In the genomic region with DNA sequence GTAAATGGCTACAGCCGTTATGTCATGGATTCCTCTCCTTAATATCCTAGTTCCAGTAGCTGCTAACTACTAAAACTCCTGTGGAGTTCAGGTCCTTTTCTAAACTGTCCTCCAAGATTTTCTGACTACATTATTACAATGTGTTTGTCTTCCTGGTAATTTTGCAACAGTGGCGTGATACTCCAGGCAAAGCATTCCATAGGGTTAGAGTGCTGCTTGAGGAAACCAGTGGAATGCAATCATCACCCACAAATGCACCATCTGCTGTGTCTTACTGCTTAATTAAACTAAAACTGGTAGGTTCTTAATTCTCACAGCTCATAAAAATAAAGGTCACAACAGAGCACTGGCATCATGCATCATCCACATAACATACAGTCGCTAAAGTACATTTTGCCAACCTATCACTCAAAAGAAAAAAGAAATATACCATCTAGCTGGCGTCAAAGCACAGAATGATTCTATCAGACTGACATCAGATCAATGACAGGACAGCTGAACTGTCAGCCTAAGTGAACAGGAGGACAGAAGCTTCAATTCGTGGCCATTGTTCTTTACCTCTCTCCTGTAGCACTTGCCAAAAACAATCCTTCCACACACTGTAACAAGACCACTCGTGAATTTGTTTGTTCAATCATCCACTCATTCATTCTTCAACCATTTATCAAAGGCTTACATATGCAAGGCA, we compare ENCODE assay signal across 21 cellular contexts.
A peak's percentile ranks its signal among the peaks of the same experiment; 100 is the strongest.
DNase-seq lines count a peak whose midpoint lies in the region; FAIRE-seq lines count a peak whose summit lies in the region.
"Had no signal": no experiment of that assay in that cellular context is flagged by ENCODE, and none has a peak within 500 bp of the region (broad histone marks: within the 10 kb centered on the region; RNA-seq: fewer than 3 reads in every experiment).

No MANE protein-coding gene starts in this region.

- DNase-seq in NCI-H82 (lab: John Stamatoyannopoulos, UW) (peak; percentile 65), NCI-H82 treated with DMSO at 0.1 percent for 48 hours (lab: John Stamatoyannopoulos, UW; ENCODE audit: unreplicated experiment) (no peak), amniotic epithelial cell (ENCODE audit: low read depth) (peak; percentile 67), kidney glomerular epithelial cell (lab: John Stamatoyannopoulos, UW) (peak; percentile 32), urothelium cell line (ENCODE audit: low spot score) (no peak), DMS53 treated with DMSO at 0.1 percent for 48 hours (lab: John Stamatoyannopoulos, UW; ENCODE audit: unreplicated experiment) (no peak), AG08396 (ENCODE audit: low spot score) (no peak)
- no peak for DNase-seq in activated CD4-positive, alpha-beta T cell treated with anti-CD3 and anti-CD28 coated beads, Interleukin-2, amount 50 U/mL, for 4 hours
- DNase-seq: activated CD8-positive, alpha-beta T cell treated with anti-CD3 and anti-CD28 coated beads, Interleukin-2, amount 10 ng/mL, durations not matched to agents 7 days and 5 days; activated T-cell treated with anti-CD3 and anti-CD28 coated beads, Interleukin-2, amount 50 U/mL, for 48 hours; CD4-positive, CD25-positive, alpha-beta regulatory T cell; cortex of kidney; hippocampal formation; MG63; naive thymus-derived CD8-positive, alpha-beta T cell; NCI-H146; stimulated activated CD4-positive, alpha-beta T cell treated with anti-CD3 and anti-CD28 coated beads, Interleukin-2, amount 100 ng/mL, for 24 hours; stimulated activated naive B cell treated with anti-CD40 and anti-IgM and Interleukin-4, amounts not matched to agents 10 μg/mL and 1 μg/mL and 100 μg/mL, for 72 hours had no signal

- FAIRE-seq in urothelium cell line (lab: Jason Lieb, UNC), result peak; percentile 65
- FAIRE-seq: A549, GM12891, islet of Langerhans had no signal

Comparison
In these comparisons a context has a peak if more than half of its experiments do, and no peak if none do; other contexts are left out.
1. DNase-seq: peak in NCI-H82 (single experiment), amniotic epithelial cell (single experiment) and kidney glomerular epithelial cell (single experiment); none in NCI-H82 treated with DMSO at 0.1 percent for 48 hours (single experiment), urothelium cell line (single experiment), DMS53 treated with DMSO at 0.1 percent for 48 hours (single experiment), AG08396 (single experiment) and activated CD4-positive, alpha-beta T cell treated with anti-CD3 and anti-CD28 coated beads, Interleukin-2, amount 50 U/mL, for 4 hours (0 of 2).